In the genomic region with DNA sequence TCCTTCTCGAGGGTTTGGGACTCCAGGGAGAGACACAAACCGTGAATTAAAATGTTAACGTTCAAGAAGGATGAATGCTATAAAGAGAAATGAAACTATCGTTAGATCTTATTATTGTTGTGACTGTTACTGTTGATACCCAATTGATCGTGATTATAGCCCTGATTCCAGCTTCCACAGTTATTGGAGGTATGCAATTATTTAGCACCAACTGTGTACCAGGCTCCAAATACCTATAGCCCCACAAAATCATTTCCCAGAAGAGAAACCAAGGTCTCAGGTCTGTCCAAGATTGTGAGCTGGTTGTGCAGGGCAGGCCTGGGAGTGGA, we compare ENCODE assay signal across 1 cellular context.
TF ChIP-seq lines count a peak whose summit lies in the region.

No MANE protein-coding gene starts in this region.

TF ChIP-seq in IMR-90, 13 proteins besides CTCF, POLR2A, EP300 and RAD21:
- TF ChIP-seq BHLHE40 (IDR thresholded peaks at IDR 0.05; ENCODE audit: low read depth, low read length) (no peak), FOS (IDR thresholded peaks at IDR 0.05; ENCODE audit: low read depth, low read length) (no peak), RFX5 (IDR thresholded peaks at IDR 0.05; ENCODE audit: low read depth, low read length) (no peak), CEBPB (IDR thresholded peaks at IDR 0.05; ENCODE audit: low read depth, low read length) (no peak), NFE2L2 (IDR thresholded peaks at IDR 0.05; ENCODE audit: low read depth, low read length) (no peak), MAZ (IDR thresholded peaks at IDR 0.05; ENCODE audit: borderline replicate concordance, low read depth, low read length) (no peak)
- TF ChIP-seq, protein P1, sequence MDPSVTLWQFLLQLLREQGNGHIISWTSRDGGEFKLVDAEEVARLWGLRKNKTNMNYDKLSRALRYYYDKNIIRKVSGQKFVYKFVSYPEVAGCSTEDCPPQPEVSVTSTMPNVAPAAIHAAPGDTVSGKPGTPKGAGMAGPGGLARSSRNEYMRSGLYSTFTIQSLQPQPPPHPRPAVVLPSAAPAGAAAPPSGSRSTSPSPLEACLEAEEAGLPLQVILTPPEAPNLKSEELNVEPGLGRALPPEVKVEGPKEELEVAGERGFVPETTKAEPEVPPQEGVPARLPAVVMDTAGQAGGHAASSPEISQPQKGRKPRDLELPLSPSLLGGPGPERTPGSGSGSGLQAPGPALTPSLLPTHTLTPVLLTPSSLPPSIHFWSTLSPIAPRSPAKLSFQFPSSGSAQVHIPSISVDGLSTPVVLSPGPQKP (IDR thresholded peaks at IDR 0.05; ENCODE audit: borderline replicate concordance, low read depth, low read length), result no peak
- TF ChIP-seq, protein P2, sequence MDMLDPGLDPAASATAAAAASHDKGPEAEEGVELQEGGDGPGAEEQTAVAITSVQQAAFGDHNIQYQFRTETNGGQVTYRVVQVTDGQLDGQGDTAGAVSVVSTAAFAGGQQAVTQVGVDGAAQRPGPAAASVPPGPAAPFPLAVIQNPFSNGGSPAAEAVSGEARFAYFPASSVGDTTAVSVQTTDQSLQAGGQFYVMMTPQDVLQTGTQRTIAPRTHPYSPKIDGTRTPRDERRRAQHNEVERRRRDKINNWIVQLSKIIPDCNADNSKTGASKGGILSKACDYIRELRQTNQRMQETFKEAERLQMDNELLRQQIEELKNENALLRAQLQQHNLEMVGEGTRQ (IDR thresholded peaks at IDR 0.05; ENCODE audit: low read depth, low read length), result no peak
